In genomic region chr13:32040052-32040642, GRCh38 we compare ENCODE assay signal across 23 cellular contexts.
"Had no signal": no experiment of that assay in that cellular context is flagged by ENCODE, and none has a peak within 500 bp of the region (broad histone marks: within the 10 kb centered on the region; RNA-seq: fewer than 3 reads in every experiment).

No MANE protein-coding gene starts in this region.

- ATAC-seq: activated CD8-positive, alpha-beta memory T cell treated with anti-CD3 and anti-CD28 coated beads, Interleukin-2, amount 10 ng/mL, durations not matched to agents 7 days and 5 days; activated T-helper 17 cell treated with anti-CD3 and anti-CD28 coated beads, Interleukin-2, amount 50 U/mL, for 72 hours; left colon had no signal

- H3K9me3 Mint-ChIP-seq: activated B cell treated with CpG ODN at 0.5 μM for 24 hours; activated CD4-positive, alpha-beta memory T cell treated with anti-CD3 and anti-CD28 coated beads, Interleukin-2, amount 10 ng/mL, durations not matched to agents 7 days and 5 days; brain; endodermal cell; naive B cell had no signal

- H3K27ac Mint-ChIP-seq: activated B cell treated with CpG ODN at 0.5 μM for 24 hours; activated CD4-positive, alpha-beta memory T cell treated with anti-CD3 and anti-CD28 coated beads, Interleukin-2, amount 10 ng/mL, durations not matched to agents 7 days and 5 days; activated CD8-positive, alpha-beta memory T cell treated with anti-CD3 and anti-CD28 coated beads, Interleukin-2, amount 10 ng/mL, durations not matched to agents 7 days and 5 days; activated T-helper 17 cell treated with anti-CD3 and anti-CD28 coated beads, Interleukin-2, amount 50 U/mL, for 72 hours; endodermal cell had no signal

- DNase-seq: activated B cell treated with CpG ODN at 0.5 μM for 24 hours; activated CD4-positive, alpha-beta memory T cell treated with anti-CD3 and anti-CD28 coated beads, Interleukin-2, amount 10 ng/mL, durations not matched to agents 7 days and 5 days; activated CD4-positive, alpha-beta T cell treated with anti-CD3 and anti-CD28 coated beads for 4 hours; activated CD8-positive, alpha-beta memory T cell treated with anti-CD3 and anti-CD28 coated beads, Interleukin-2, amount 10 ng/mL, durations not matched to agents 7 days and 5 days; activated naive CD4-positive, alpha-beta T cell treated with Interleukin-2 at 50 U/mL for 16 hours; activated T-cell treated with anti-CD3 and anti-CD28 coated beads, Interleukin-2, amount 50 U/mL, for 1 hour; caudate nucleus; endodermal cell; foreskin melanocyte; glutamatergic neuron; hippocampal formation; left colon; naive B cell; retina; stimulated activated CD4-positive, alpha-beta T cell treated with anti-CD3 and anti-CD28 coated beads, Interleukin-12 subunit alpha, Interleukin-12 subunit beta, amount 100 ng/mL, for 4 hours; stimulated activated CD4-positive, alpha-beta T cell treated with anti-CD3 and anti-CD28 coated beads, Interleukin-1b, Interleukin-23, amount 100 ng/mL, for 48 hours; stimulated activated CD8-positive, alpha-beta memory T cell treated with anti-CD3 and anti-CD28 coated beads, Interleukin-4, amount 100 ng/mL, for 48 hours; stimulated activated naive CD4-positive, alpha-beta T cell; SW 1271 had no signal

- H3K36me3 Mint-ChIP-seq: activated CD8-positive, alpha-beta memory T cell treated with anti-CD3 and anti-CD28 coated beads, Interleukin-2, amount 10 ng/mL, durations not matched to agents 7 days and 5 days; naive B cell had no signal

- H3K27ac ChIP-seq: epithelial cell of prostate had no signal

- H3K4me3 Mint-ChIP-seq: activated B cell treated with CpG ODN at 0.5 μM for 24 hours; activated CD4-positive, alpha-beta memory T cell treated with anti-CD3 and anti-CD28 coated beads, Interleukin-2, amount 10 ng/mL, durations not matched to agents 7 days and 5 days; activated CD8-positive, alpha-beta memory T cell treated with anti-CD3 and anti-CD28 coated beads, Interleukin-2, amount 10 ng/mL, durations not matched to agents 7 days and 5 days; endodermal cell; naive B cell had no signal

- H3K27me3 Mint-ChIP-seq: activated B cell treated with CpG ODN at 0.5 μM for 24 hours; activated CD4-positive, alpha-beta memory T cell treated with anti-CD3 and anti-CD28 coated beads, Interleukin-2, amount 10 ng/mL, durations not matched to agents 7 days and 5 days; activated T-helper 17 cell treated with anti-CD3 and anti-CD28 coated beads, Interleukin-2, amount 50 U/mL, for 72 hours; brain had no signal

- FAIRE-seq: colon had no signal
